In the genomic region with DNA sequence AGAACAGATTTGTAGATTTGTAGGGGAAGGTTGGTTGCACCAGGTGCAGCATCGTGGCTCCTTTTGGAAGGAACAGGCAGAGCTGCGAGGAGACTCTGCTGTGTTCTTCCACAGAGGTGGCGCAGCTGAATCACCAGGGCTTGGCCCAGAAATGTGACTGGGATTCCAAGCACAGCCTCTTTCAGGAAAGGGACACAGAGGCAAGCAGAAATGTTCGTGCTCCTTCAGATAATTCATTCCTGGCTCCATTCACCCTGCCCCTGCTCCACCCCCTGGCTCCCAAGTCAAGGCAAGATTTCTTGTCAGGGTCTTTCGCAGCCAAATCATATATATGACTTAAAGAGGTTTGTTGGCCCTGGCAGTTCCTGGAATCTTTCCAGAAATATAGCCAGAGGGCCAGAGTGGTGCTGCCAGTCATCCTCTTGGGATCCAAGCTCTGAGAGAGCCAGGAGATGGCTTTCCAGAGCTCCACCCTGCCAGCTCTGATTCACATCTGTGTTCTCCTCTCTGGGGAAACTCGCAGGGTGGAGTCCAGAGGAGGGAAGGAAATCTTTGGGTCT, we compare ENCODE assay signal across 1 cellular context.
TF ChIP-seq lines count a peak whose summit lies in the region.

No MANE protein-coding gene starts in this region.

TF ChIP-seq in SK-N-SH, 30 proteins besides CTCF, POLR2A, EP300 and RAD21 (continued from another document):
- TF ChIP-seq, protein P1, sequence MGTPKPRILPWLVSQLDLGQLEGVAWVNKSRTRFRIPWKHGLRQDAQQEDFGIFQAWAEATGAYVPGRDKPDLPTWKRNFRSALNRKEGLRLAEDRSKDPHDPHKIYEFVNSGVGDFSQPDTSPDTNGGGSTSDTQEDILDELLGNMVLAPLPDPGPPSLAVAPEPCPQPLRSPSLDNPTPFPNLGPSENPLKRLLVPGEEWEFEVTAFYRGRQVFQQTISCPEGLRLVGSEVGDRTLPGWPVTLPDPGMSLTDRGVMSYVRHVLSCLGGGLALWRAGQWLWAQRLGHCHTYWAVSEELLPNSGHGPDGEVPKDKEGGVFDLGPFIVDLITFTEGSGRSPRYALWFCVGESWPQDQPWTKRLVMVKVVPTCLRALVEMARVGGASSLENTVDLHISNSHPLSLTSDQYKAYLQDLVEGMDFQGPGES (IDR thresholded peaks at IDR 0.05; ENCODE audit: low read depth, low read length): no peak
- TF ChIP-seq SIN3A (IDR thresholded peaks at IDR 0.05; ENCODE audit: borderline replicate concordance, low read depth, low read length): no peak
